ENCODE assay signal across 23 cellular contexts in genomic region chr5:180376511-180376910, GRCh38. TPM values are rescaled to one million over a fixed set of nuclear protein-coding genes. Genes with fewer than 3 reads are reported as not detected.
"Had no signal": no experiment of that assay in that cellular context is flagged by ENCODE, and none has a peak within 500 bp of the region (broad histone marks: within the 10 kb centered on the region; RNA-seq: fewer than 3 reads in every experiment).

No MANE protein-coding gene starts in this region.

- H3K4me3 ChIP-seq: K562, SK-N-MC had no signal

- H3K27ac ChIP-seq: SK-N-MC, WERI-Rb-1 had no signal

- ATAC-seq: activated CD4-positive, alpha-beta T cell treated with anti-CD3 and anti-CD28 coated beads for 36 hours; activated T-helper 17 cell treated with anti-CD3 and anti-CD28 coated beads, Interleukin-2, amount 50 U/mL, for 72 hours; K562 had no signal

- DNase-seq: activated CD4-positive, alpha-beta memory T cell treated with anti-CD3 and anti-CD28 coated beads, Interleukin-2, amount 10 ng/mL, durations not matched to agents 7 days and 5 days; activated CD4-positive, alpha-beta T cell treated with anti-CD3 and anti-CD28 coated beads for 36 hours; activated CD4-positive, alpha-beta T cell treated with anti-CD3 and anti-CD28 coated beads, Interleukin-2, amount 50 U/mL, for 1 hour; activated gamma-delta T cell; activated naive CD4-positive, alpha-beta T cell treated with anti-CD3 and anti-CD28 coated beads for 36 hours; activated naive CD8-positive, alpha-beta T cell treated with anti-CD3 and anti-CD28 coated beads for 36 hours; activated T-cell treated with anti-CD3 and anti-CD28 coated beads for 4 hours; activated T-cell treated with anti-CD3 and anti-CD28 coated beads, Interleukin-2, amount 50 U/mL, for 48 hours; cerebellar nuclear complex; Kasumi-1; NCI-H146; NCI-H187 treated with DMSO at 0.1 percent for 48 hours; NCI-H345; NCI-H510A; NCI-H526 treated with DMSO at 0.1 percent for 48 hours; NCI-H82; SW 1271; WERI-Rb-1 had no signal

RNA-seq across cellular contexts. Expression of gene GFPT2, which starts 23.4 kb away (rescaled TPM):
- total RNA-seq: activated CD4-positive, alpha-beta memory T cell treated with anti-CD3 and anti-CD28 coated beads, Interleukin-2, amount 10 ng/mL, durations not matched to agents 7 days and 5 days; OCI-LY7; T-helper 1 cell treated with Interleukin-12 subunit alpha and Interleukin-12 subunit beta and Interleukin-4 antibody, amounts not matched to agents 30 ng/mL and 1 ng/mL, for 36 hours had no signal
